In genomic region chr1:106964505-106964904, GRCh38 we compare ENCODE assay signal across 30 cellular contexts.
"Had no signal": no experiment of that assay in that cellular context is flagged by ENCODE, and none has a peak within 500 bp of the region (broad histone marks: within the 10 kb centered on the region; RNA-seq: fewer than 3 reads in every experiment).

No MANE protein-coding gene starts in this region.

- H3K27me3 ChIP-seq: adrenal gland, breast epithelium, cardiac muscle cell had no signal

- H3K4me3 ChIP-seq: adrenal gland, breast epithelium, cardiac muscle cell, coronary artery, dorsolateral prefrontal cortex had no signal

- ATAC-seq: activated CD4-positive, alpha-beta T cell treated with anti-CD3 and anti-CD28 coated beads for 36 hours; activated CD8-positive, alpha-beta memory T cell treated with anti-CD3 and anti-CD28 coated beads, Interleukin-2, amount 10 ng/mL, durations not matched to agents 7 days and 5 days; activated CD8-positive, alpha-beta T cell treated with anti-CD3 and anti-CD28 coated beads, Interleukin-2, amount 10 ng/mL, durations not matched to agents 7 days and 5 days; activated naive CD8-positive, alpha-beta T cell treated with anti-CD3 and anti-CD28 coated beads, Interleukin-2, amount 50 U/mL, for 24 hours; esophagus mucosa had no signal

- H3K36me3 ChIP-seq: adrenal gland, breast epithelium, cardiac muscle cell had no signal

- H3K27ac ChIP-seq: adrenal gland, breast epithelium, cardiac muscle cell, coronary artery, dorsolateral prefrontal cortex had no signal

- H3K9me3 ChIP-seq: adrenal gland, breast epithelium had no signal

- FAIRE-seq: frontal cortex had no signal

- H3K4me1 ChIP-seq: adrenal gland, breast epithelium had no signal

- DNase-seq: activated CD4-positive, alpha-beta memory T cell treated with anti-CD3 and anti-CD28 coated beads for 36 hours; activated CD4-positive, alpha-beta T cell treated with anti-CD3 and anti-CD28 coated beads for 36 hours; activated CD4-positive, alpha-beta T cell treated with anti-CD3 and anti-CD28 coated beads, Interleukin-2, amount 10 ng/mL, durations not matched to agents 24 days and 14 days; activated CD4-positive, CD25-positive, alpha-beta regulatory T cell; activated CD4-positive, CD25-positive, alpha-beta regulatory T cell treated with anti-CD3 and anti-CD28 coated beads, Interleukin-2, amount 50 U/mL, for 72 hours; activated CD8-positive, alpha-beta memory T cell treated with anti-CD3 and anti-CD28 coated beads, Interleukin-2, amount 10 ng/mL, durations not matched to agents 7 days and 5 days; activated CD8-positive, alpha-beta memory T cell treated with anti-CD3 and anti-CD28 coated beads, Interleukin-2, amount 50 U/mL, for 4 hours; activated CD8-positive, alpha-beta T cell treated with anti-CD3 and anti-CD28 coated beads, Interleukin-2, amount 10 ng/mL, durations not matched to agents 7 days and 5 days; activated effector memory CD4-positive, alpha-beta T cell treated with anti-CD3 and anti-CD28 coated beads, Interleukin-2, amount 50 U/mL, for 16 hours; activated naive CD4-positive, alpha-beta T cell treated with anti-CD3 and anti-CD28 coated beads for 36 hours; activated naive CD8-positive, alpha-beta T cell treated with anti-CD3 and anti-CD28 coated beads for 36 hours; activated naive CD8-positive, alpha-beta T cell treated with anti-CD3 and anti-CD28 coated beads, Interleukin-2, amount 50 U/mL, for 24 hours; activated T-cell treated with anti-CD3 and anti-CD28 coated beads, Interleukin-2, amount 50 U/mL, for 1 hour; activated T-cell treated with anti-CD3 and anti-CD28 coated beads, Interleukin-2, amount 50 U/mL, for 48 hours; adrenal gland; amygdala; aorta; central memory CD4-positive, alpha-beta T cell; cerebellar nuclear complex; dorsolateral prefrontal cortex; effector memory CD4-positive, alpha-beta T cell; endodermal cell; foreskin fibroblast; head of caudate nucleus; T-helper 2 cell had no signal
